ENCODE assay signal across 8 cellular contexts in genomic region chrX:23694606-23695005, GRCh38. TPM values are rescaled to one million over a fixed set of nuclear protein-coding genes. Genes with fewer than 3 reads are reported as not detected.
DNase-seq lines count a peak whose midpoint lies in the region; ATAC-seq and TF ChIP-seq lines count a peak whose summit lies in the region.

No MANE protein-coding gene starts in this region.

- H3K27me3 Mint-ChIP-seq in progenitor cell of endocrine pancreas = no peaks in the 10 kb centered on the region

- intact Hi-C loops in head of caudate nucleus (cut with DNase I) = loop anchor here (5.0 kb wide), 1 partner anchor 213 kb away; the partner anchor contains the start of genes APOO and CXorf58

- no peak overlapping the region for H3K4me3 Mint-ChIP-seq in progenitor cell of endocrine pancreas (ENCODE audit: low read depth)

- H3K4me1 Mint-ChIP-seq in progenitor cell of endocrine pancreas (ENCODE audit: low read depth) = no peaks in the 10 kb centered on the region

- ATAC-seq in HG02981 (IDR thresholded peaks at IDR 0.05; ENCODE audit: unreplicated experiment) = peak; percentile 56
- no peak for ATAC-seq in HG02759 (IDR thresholded peaks at IDR 0.05; ENCODE audit: unreplicated experiment)

- DNase-seq in SKM-1 treated with dmso at 0.1 percent for 144 hours (lab: John Stamatoyannopoulos, UW; ENCODE audit: unreplicated experiment) (peak; percentile 13), SKM-1 (lab: John Stamatoyannopoulos, UW; ENCODE audit: unreplicated experiment) (no peak), NOMO-1 treated with DMSO at 0.1 percent for 48 hours (lab: John Stamatoyannopoulos, UW; ENCODE audit: unreplicated experiment) (peak; percentile 15), head of caudate nucleus (peak in 41 of 42 donors; percentile 13 to 77 (median 58)), progenitor cell of endocrine pancreas (ENCODE audit: low spot score, unreplicated experiment) (peak; percentile 13)
- DNase-seq in activated naive CD4-positive, alpha-beta T cell treated with Interleukin-2 at 50 U/mL for 16 hours = peak; percentile 29

- no peaks in the 10 kb centered on the region for H3K36me3 Mint-ChIP-seq in progenitor cell of endocrine pancreas (ENCODE audit: insufficient read depth)

- H3K27ac Mint-ChIP-seq in progenitor cell of endocrine pancreas = no peak overlapping the region

- no peaks in the 10 kb centered on the region for H3K9me3 Mint-ChIP-seq in progenitor cell of endocrine pancreas (ENCODE audit: low read depth)

- TF ChIP-seq CTCF in progenitor cell of endocrine pancreas (IDR thresholded peaks at IDR 0.05; ENCODE audit: unreplicated experiment) = peak; percentile 73

RNA-seq across cellular contexts. Expression of gene PRDX4, which starts 27.3 kb away (rescaled TPM):
- total RNA-seq in progenitor cell of endocrine pancreas = 133 and 151 TPM in 2 replicates

RNA-seq across cellular contexts. Expression of gene ACOT9, which starts 48.5 kb away (rescaled TPM):
- 33.8 and 36.1 TPM in 2 replicates for total RNA-seq in progenitor cell of endocrine pancreas
